11 cellular contexts compared by ENCODE assay signal in genomic region chr3:190345027-190345821, GRCh38. TPM values are rescaled to one million over a fixed set of nuclear protein-coding genes. Genes with fewer than 3 reads are reported as not detected.
DNase-seq lines count a peak whose midpoint lies in the region; ATAC-seq, FAIRE-seq and TF ChIP-seq lines count a peak whose summit lies in the region.
"Had no signal": no experiment of that assay in that cellular context is flagged by ENCODE, and none has a peak within 500 bp of the region (broad histone marks: within the 10 kb centered on the region; RNA-seq: fewer than 3 reads in every experiment).

No MANE protein-coding gene starts in this region.

- no peak for TF ChIP-seq RAD21 in HepG2 (CRISPR knock-in tag; IDR thresholded peaks at IDR 0.05)

- CTCF ChIA-PET in mammary epithelial cell (lab: Charles Lee; ENCODE audit: low non-redundant PET): interaction anchor here (0.7 kb wide), 1 partner anchor 26 kb away, joined by 5 read pairs; no protein-coding TSS in a partner anchor
- CTCF ChIA-PET in HepG2 (lab: Yijun Ruan, JAX; ENCODE audit: low intra/inter-chr PET ratio, low total read pairs): no interaction called here

- FAIRE-seq in HepG2 (lab: Jason Lieb, UNC): peak; percentile 87

- H3K4me2 ChIP-seq in mammary epithelial cell (ENCODE audit: insufficient read depth, low read depth, low read length) (peak overlapping the region; percentile 93), HepG2 (ENCODE audit: low read depth, low read length) (peak overlapping the region; percentile 77)

- H4K20me1 ChIP-seq in mammary epithelial cell (ENCODE audit: insufficient read depth, low read length) (no peaks in the 10 kb centered on the region), HepG2 (ENCODE audit: insufficient read depth, low read length) (no peaks in the 10 kb centered on the region)

- POLR2A ChIA-PET in HepG2 (lab: Yijun Ruan, JAX): interaction anchor here (0.7 to 2.0 kb wide), 9 partner anchors 9 to 168 kb away, joined by 3 to 49 read pairs (median 5); partner anchors contain the start of gene CLDN1

- no peaks in the 10 kb centered on the region for H3K27me3 ChIP-seq in mammary epithelial cell (ENCODE audit: insufficient read depth, low read length)
- H3K27me3 ChIP-seq in HepG2 (ENCODE audit: control insufficient read depth in 1 of 2, insufficient read depth in 2 of 2, low read length in 2 of 2): no peaks in the 10 kb centered on the region
- H3K27me3 ChIP-seq: ascending aorta had no signal

- H3K4me1 ChIP-seq in mammary epithelial cell (ENCODE audit: insufficient read depth, low read length) (peaks cover 23% of the 10 kb centered on the region), HepG2 (ENCODE audit: insufficient read depth, low read length) (peaks cover 35% of the 10 kb centered on the region)
- H3K4me1 ChIP-seq: ascending aorta had no signal

- in situ Hi-C loops in mammary epithelial cell (cut with MboI; ENCODE audit: low sequenced_read_pairs in 2 of 2): no loop called here
- in situ Hi-C loops in HepG2 (cut with HindIII; ENCODE audit: extremely low pct_ligation_motif_present, low pct_unique_long_range_greater_than_20kb): no loop called here

- peak; percentile 96 for ATAC-seq in HepG2
- no peak for ATAC-seq in GM18907 (IDR thresholded peaks at IDR 0.05; ENCODE audit: unreplicated experiment)

- no TSS peak for BruUV-seq in mammary epithelial cell (replicated peaks; lab: Mats Ljungman, UMichigan)
- BruUV-seq in HepG2 (replicated peaks; lab: Mats Ljungman, UMichigan): no TSS peak

- H3K4me3 ChIP-seq in mammary epithelial cell (replicated peaks in 1 of 3; ENCODE audit: insufficient read depth in 1 of 3, low read depth in 2 of 3, low read length in 3 of 3) (peak overlapping the region in 2 of 3 experiments; percentile 6 to 25), HepG2 (replicated peaks in 1 of 3; ENCODE audit: insufficient read depth in 1 of 3, low read depth in 2 of 3, low read length in 3 of 3) (peak overlapping the region; percentile 35 to 45 (median 38); a peak in 5 of 6 replicates)
- H3K4me3 ChIP-seq: ascending aorta had no signal

- dilution Hi-C loops in mammary epithelial cell (cut with HindIII; ENCODE audit: low sequenced_read_pairs): no loop called here

- intact Hi-C loops in mammary epithelial cell (cut with micrococcal nuclease) (loop anchor here (1.0 kb wide), 2 partner anchors 24 to 39 kb away; no protein-coding TSS in a partner anchor), HepG2 (cut with micrococcal nuclease; ENCODE audit: unreplicated experiment) (loop anchor here (1.0 to 2.0 kb wide), 2 partner anchors 15 to 40 kb away; no protein-coding TSS in a partner anchor)

- H3K79me2 ChIP-seq in mammary epithelial cell (ENCODE audit: insufficient read depth, low read length) (no peaks in the 10 kb centered on the region), HepG2 (ENCODE audit: insufficient read depth, low read length) (no peaks in the 10 kb centered on the region)

- peak in 1 of 2 experiments; percentile 42; a peak in 1 of 4 replicates for TF ChIP-seq POLR2A in HepG2 (IDR thresholded peaks at IDR 0.05; ENCODE audit: insufficient read depth in 1 of 2, low read depth in 2 of 2, low read length in 2 of 2)

- H3K9ac ChIP-seq in mammary epithelial cell (ENCODE audit: insufficient read depth, low read length) (peak overlapping the region; percentile 99), HepG2 (ENCODE audit: insufficient read depth, low read depth, low read length) (peak overlapping the region; percentile 71)

- peak overlapping the region; percentile 26 for H2AFZ ChIP-seq in mammary epithelial cell (ENCODE audit: low read depth, low read length)
- H2AFZ ChIP-seq in HepG2 (ENCODE audit: low read length): peak overlapping the region; percentile 39

- H3K9me3 ChIP-seq in mammary epithelial cell (replicated peaks; ENCODE audit: insufficient read depth, low read length): peaks cover 2% of the 10 kb centered on the region
- H3K9me3 ChIP-seq in HepG2 (ENCODE audit: low read length): no peaks in the 10 kb centered on the region
- H3K9me3 ChIP-seq: ascending aorta had no signal

- DNase-seq in LHCN-M2 (ENCODE audit: low read depth) (peak; percentile 84), mammary epithelial cell (peak; percentile 100), HepG2 (ENCODE audit: low spot score) (peak; percentile 98), iPS-NIHi11 (ENCODE audit: low spot score) (no peak), NCI-H2171 (lab: John Stamatoyannopoulos, UW) (no peak), NCI-H2227 treated with DMSO at 0.1 percent for 48 hours (lab: John Stamatoyannopoulos, UW) (no peak)
- DNase-seq: stimulated activated CD4-positive, alpha-beta T cell treated with anti-CD3 and anti-CD28 coated beads, Interleukin-4, amount 100 ng/mL, for 1 hour had no signal

- TF ChIP-seq EP300 in HepG2 (IDR thresholded peaks at IDR 0.05; ENCODE audit: low read depth in 2 of 2, low read length in 2 of 2) (peak in 1 of 2 experiments; percentile 87; a peak in 1 of 4 replicates), HepG2 (CRISPR knock-in tag; IDR thresholded peaks at IDR 0.05; ENCODE audit: borderline replicate concordance) (peak; percentile 74)

- no peaks in the 10 kb centered on the region for H3K36me3 ChIP-seq in mammary epithelial cell (ENCODE audit: insufficient read depth, low read length)
- no peaks in the 10 kb centered on the region for H3K36me3 ChIP-seq in HepG2 (replicated peaks in 1 of 2; ENCODE audit: control insufficient read depth in 1 of 2, insufficient read depth in 2 of 2, low read length in 2 of 2)
- H3K36me3 ChIP-seq: ascending aorta had no signal

- peak overlapping the region; percentile 65 for H3K27ac ChIP-seq in 22Rv1
- H3K27ac ChIP-seq in mammary epithelial cell (ENCODE audit: insufficient read depth, low read depth, low read length): peak overlapping the region; percentile 100
- H3K27ac ChIP-seq in HepG2 (ENCODE audit: extremely low read length, insufficient read depth, low read length): peak overlapping the region; percentile 89
- H3K27ac ChIP-seq: ascending aorta had no signal

- 0% methylated on average over 4 of the region's 4 CpGs for WGBS in mammary epithelial cell (ENCODE audit: low coverage, missing lambda C conversion rate)
- 0% methylated on average over 4 of the region's 4 CpGs for WGBS in HepG2 (ENCODE audit: low lambda C conversion rate)

- no peak for TF ChIP-seq CTCF in 22Rv1 (IDR thresholded peaks at IDR 0.05)
- no peak for TF ChIP-seq CTCF in mammary epithelial cell (conservative IDR thresholded peaks at IDR 0.05 in 1 of 2, IDR thresholded peaks at IDR 0.05 in 1 of 2; ENCODE audit: extremely low read depth in 1 of 2, insufficient read depth in 1 of 2, low read depth in 1 of 2, low read length in 2 of 2)
- no peak for TF ChIP-seq CTCF in HepG2 (CRISPR knock-in tag; IDR thresholded peaks at IDR 0.05)

RNA-seq across cellular contexts. Expression of gene CLDN1, which starts 23.0 kb away (rescaled TPM):
- total RNA-seq in LHCN-M2 (2014; rRNA removed) (0.06 TPM in 1 of 2 replicates, not detected in the other), mammary epithelial cell (10 to 100 TPM; 12.3 to 78.7 TPM), HepG2 (2016; rRNA removed; fragmentation: Illumina TruSeq; extraction: Trizol) (28.4 and 42.7 TPM in 2 replicates)
- polyA plus RNA-seq in LHCN-M2 (2012): 0.29 TPM
- polyA plus RNA-seq in mammary epithelial cell (8.6 TPM), HepG2 (2011; rRNA removed) (39.2 and 51.6 TPM in 2 replicates)
- 33.0 TPM for polyA minus RNA-seq in mammary epithelial cell
- total RNA-seq in HepG2 (2016; cell fraction: cytosol; rRNA removed; fragmentation: Illumina TruSeq; extraction: Trizol; ENCODE audit: low read depth): 4.8 and 5.9 TPM in 2 replicates
- total RNA-seq in HepG2 (2016; cell fraction: insoluble cytoplasmic fraction; rRNA removed; fragmentation: Illumina TruSeq; extraction: Trizol): 24.2 and 41.3 TPM in 2 replicates
- total RNA-seq in HepG2 (2016; cell fraction: membrane; rRNA removed; fragmentation: Illumina TruSeq; extraction: Trizol): 19.5 and 23.7 TPM in 2 replicates
- 63.1 and 68.0 TPM in 2 replicates for total RNA-seq in HepG2 (2016; cell fraction: nucleus; rRNA removed; fragmentation: Illumina TruSeq; extraction: Trizol)
- 33.7 and 47.9 TPM in 2 replicates for polyA plus RNA-seq in HepG2 (2011; cell fraction: cytosol; rRNA removed)
- polyA plus RNA-seq in HepG2 (2011; cell fraction: nucleus; rRNA removed): 21.1 and 21.8 TPM in 2 replicates
- polyA plus RNA-seq in HepG2 (2012): 38.6 and 44.4 TPM in 2 replicates
- 5.2 and 5.3 TPM in 2 replicates for polyA plus RNA-seq in HepG2 (2016; cell fraction: cytosol; fragmentation: Illumina TruSeq; extraction: Trizol; ENCODE audit: low read depth)
- polyA plus RNA-seq in HepG2 (2016; cell fraction: insoluble cytoplasmic fraction; fragmentation: Illumina TruSeq; extraction: Trizol; ENCODE audit: low read depth): 44.8 and 48.8 TPM in 2 replicates
- 13.1 and 16.5 TPM in 2 replicates for polyA plus RNA-seq in HepG2 (2016; cell fraction: membrane; fragmentation: Illumina TruSeq; extraction: Trizol; ENCODE audit: low read depth)
- polyA plus RNA-seq in HepG2 (2016; cell fraction: nucleus; fragmentation: Illumina TruSeq; extraction: Trizol; ENCODE audit: insufficient read depth, low read depth): 112 and 120 TPM in 2 replicates
- polyA minus RNA-seq in HepG2 (2011; rRNA and poly(A)+ RNA removed; ENCODE audit: low replicate concordance): 8.7 and 69.0 TPM in 2 replicates
- 29.5 and 33.8 TPM in 2 replicates for polyA minus RNA-seq in HepG2 (2011; cell fraction: cytosol; rRNA and poly(A)+ RNA removed)
- polyA minus RNA-seq in HepG2 (2011; cell fraction: nucleus; rRNA and poly(A)+ RNA removed): 66.9 and 68.6 TPM in 2 replicates
- total RNA-seq: OCI-LY7 had no signal

RNA-seq across cellular contexts. Expression of gene CLDN16, which starts 42.7 kb away (rescaled TPM):
- total RNA-seq in LHCN-M2 (2014; rRNA removed) (0.13 TPM in 1 of 2 replicates, not detected in the other), mammary epithelial cell (1 to 10 TPM in 1 of 2 donors, under 1 TPM in 1; 0.33 to 1.3 TPM), HepG2 (2016; rRNA removed; fragmentation: Illumina TruSeq; extraction: Trizol) (0.21 and 0.24 TPM in 2 replicates)
- polyA plus RNA-seq in LHCN-M2 (2012): not detected
- polyA plus RNA-seq in mammary epithelial cell (0.08 TPM), HepG2 (2011; rRNA removed) (0.04 and 0.13 TPM in 2 replicates)
- not detected for polyA minus RNA-seq in mammary epithelial cell
- total RNA-seq in HepG2 (2016; cell fraction: cytosol; rRNA removed; fragmentation: Illumina TruSeq; extraction: Trizol; ENCODE audit: low read depth): not detected in 2 replicates
- 0.09 and 0.15 TPM in 2 replicates for total RNA-seq in HepG2 (2016; cell fraction: insoluble cytoplasmic fraction; rRNA removed; fragmentation: Illumina TruSeq; extraction: Trizol)
- total RNA-seq in HepG2 (2016; cell fraction: membrane; rRNA removed; fragmentation: Illumina TruSeq; extraction: Trizol): 0.15 TPM in 1 of 2 replicates, not detected in the other
- total RNA-seq in HepG2 (2016; cell fraction: nucleus; rRNA removed; fragmentation: Illumina TruSeq; extraction: Trizol): not detected in 2 replicates
- 0.13 and 0.17 TPM in 2 replicates for polyA plus RNA-seq in HepG2 (2011; cell fraction: cytosol; rRNA removed)
- polyA plus RNA-seq in HepG2 (2011; cell fraction: nucleus; rRNA removed): 0.05 TPM in 1 of 2 replicates, not detected in the other
- polyA plus RNA-seq in HepG2 (2012): 0.31 TPM in 1 of 2 replicates, not detected in the other
- polyA plus RNA-seq in HepG2 (2016; cell fraction: cytosol; fragmentation: Illumina TruSeq; extraction: Trizol; ENCODE audit: low read depth): 0.14 TPM in 1 of 2 replicates, not detected in the other
- polyA plus RNA-seq in HepG2 (2016; cell fraction: insoluble cytoplasmic fraction; fragmentation: Illumina TruSeq; extraction: Trizol; ENCODE audit: low read depth): 0.15 and 0.19 TPM in 2 replicates
- polyA plus RNA-seq in HepG2 (2016; cell fraction: membrane; fragmentation: Illumina TruSeq; extraction: Trizol; ENCODE audit: low read depth): 0.19 TPM in 1 of 2 replicates, not detected in the other
- polyA plus RNA-seq in HepG2 (2016; cell fraction: nucleus; fragmentation: Illumina TruSeq; extraction: Trizol; ENCODE audit: insufficient read depth, low read depth): 0.13 TPM in 1 of 2 replicates, not detected in the other
- polyA minus RNA-seq in HepG2 (2011; rRNA and poly(A)+ RNA removed; ENCODE audit: low replicate concordance): 1.1 TPM in 1 of 2 replicates, not detected in the other
- polyA minus RNA-seq in HepG2 (2011; cell fraction: cytosol; rRNA and poly(A)+ RNA removed): not detected in 2 replicates
- polyA minus RNA-seq in HepG2 (2011; cell fraction: nucleus; rRNA and poly(A)+ RNA removed): 1.3 TPM in 1 of 2 replicates, not detected in the other
- total RNA-seq: ascending aorta, OCI-LY7 had no signal

Comparison
In these comparisons a context has a peak if more than half of its experiments do, and no peak if none do; other contexts are left out.
1. DNase-seq: peak in LHCN-M2 (single experiment), mammary epithelial cell (single experiment) and HepG2 (single experiment); none in iPS-NIHi11 (single experiment), NCI-H2171 (single experiment) and NCI-H2227 treated with DMSO at 0.1 percent for 48 hours (single experiment).
2. Peak in every context shown above with its lines, with median percentiles within 50 percentile points of each other: H3K27ac ChIP-seq.